10 cellular contexts compared by ENCODE assay signal in the genomic region with DNA sequence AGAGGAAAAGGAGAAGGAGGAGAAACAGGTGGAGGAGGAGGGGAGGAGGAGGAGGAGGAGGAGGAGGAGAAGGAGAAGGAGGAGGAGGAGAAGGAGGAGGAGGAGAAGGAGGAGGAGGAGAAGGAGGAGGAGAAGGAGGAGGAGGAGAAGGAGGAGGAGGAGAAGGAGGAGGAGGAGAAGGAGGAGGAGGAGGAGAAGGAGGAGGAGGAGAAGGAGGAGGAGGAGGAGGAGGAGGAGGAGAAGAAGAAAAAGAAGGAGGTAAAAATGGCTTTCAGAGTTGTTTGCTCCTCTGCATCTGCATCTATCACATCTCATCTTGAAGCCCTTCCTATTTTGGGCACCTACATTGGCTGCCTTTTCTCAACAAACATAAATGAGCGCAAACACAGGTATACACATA. TPM values are rescaled to one million over a fixed set of nuclear protein-coding genes. Genes with fewer than 3 reads are reported as not detected.
"Had no signal": no experiment of that assay in that cellular context is flagged by ENCODE, and none has a peak within 500 bp of the region (broad histone marks: within the 10 kb centered on the region; RNA-seq: fewer than 3 reads in every experiment).

No MANE protein-coding gene starts in this region.

RNA-seq across cellular contexts. Expression of a gene that starts 35.0 kb away (rescaled TPM):
- total RNA-seq: kidney, mononuclear cell, omental fat pad, pulmonary artery endothelial cell, right atrium auricular region, right lobe of liver, skeletal muscle tissue, thyroid gland had no signal
- polyA plus RNA-seq: immature natural killer cell, smooth muscle cell had no signal
